Comparison of ENCODE assay signal across 11 cellular contexts in the genomic region with DNA sequence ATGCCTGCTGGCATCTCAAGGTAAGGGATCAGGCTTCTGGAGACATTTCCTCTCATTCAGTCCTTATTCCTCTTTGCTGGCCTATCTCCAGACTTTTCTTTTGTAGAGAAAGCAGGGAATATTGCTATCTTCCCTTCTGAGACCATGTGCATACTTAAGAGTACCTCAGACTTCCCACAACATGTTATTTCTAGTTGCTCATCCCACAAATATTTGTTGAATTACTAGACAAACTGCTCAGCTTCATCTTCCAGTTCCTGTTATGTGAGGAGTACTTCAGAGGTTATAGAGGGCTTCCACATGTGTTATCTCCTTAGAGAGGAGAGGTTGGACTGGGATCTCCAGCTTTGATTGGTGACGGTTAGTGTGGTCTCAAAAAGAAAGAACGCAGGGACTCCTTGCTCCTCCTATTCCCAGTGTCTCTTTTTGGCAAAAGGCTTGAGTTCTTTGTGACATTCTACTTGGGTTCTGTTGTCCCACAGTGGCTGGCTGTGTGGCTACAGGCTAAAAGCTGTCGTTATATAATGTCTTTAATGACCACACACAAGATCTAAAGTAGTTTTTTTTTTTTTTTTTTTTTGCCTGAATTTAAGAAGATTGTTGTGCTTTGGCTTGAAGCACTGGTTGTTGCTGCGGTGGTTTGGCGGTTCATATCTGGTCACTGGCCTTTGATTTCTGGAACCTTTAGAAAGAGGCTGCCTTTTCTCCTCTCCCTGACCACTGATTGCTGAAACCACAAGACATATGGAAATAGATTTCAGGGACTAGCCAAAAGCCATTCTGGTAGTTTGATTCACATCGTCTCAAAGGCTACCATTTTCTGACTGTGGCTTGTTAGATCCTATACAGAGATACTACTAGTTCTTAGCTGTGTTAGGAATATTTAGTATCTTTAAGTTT.
DNase-seq lines count a peak whose midpoint lies in the region; ATAC-seq, FAIRE-seq and TF ChIP-seq lines count a peak whose summit lies in the region.
"Had no signal": no experiment of that assay in that cellular context is flagged by ENCODE, and none has a peak within 500 bp of the region (broad histone marks: within the 10 kb centered on the region; RNA-seq: fewer than 3 reads in every experiment).

No MANE protein-coding gene starts in this region.

- H3K4me2 ChIP-seq in skeletal muscle satellite cell (ENCODE audit: low read length): peak overlapping the region; percentile 61

- no peaks in the 10 kb centered on the region for H3K9me3 ChIP-seq in skeletal muscle satellite cell (replicated peaks; ENCODE audit: low read length)

- peak; percentile 96 for FAIRE-seq in H54 (lab: Jason Lieb, UNC)

- DNase-seq in H54 (ENCODE audit: insufficient read length, low spot score) (peak; percentile 46), SW 1271 (lab: John Stamatoyannopoulos, UW) (peak; percentile 74 to 89), foreskin fibroblast (peak; percentile 92 to 93), putamen (ENCODE audit: low spot score) (no peak), activated gamma-delta T cell treated with Interleukin-2 at 50 U/mL for 16 hours (no peak)
- DNase-seq: activated T-cell treated with anti-CD3 and anti-CD28 coated beads, Interleukin-2, amount 50 U/mL, for 72 hours; GF-D8; stimulated activated CD4-positive, alpha-beta T cell treated with anti-CD3 and anti-CD28 coated beads, Interleukin-4, amount 100 ng/mL, for 1 hour had no signal

- H3K36me3 ChIP-seq in skeletal muscle satellite cell (ENCODE audit: insufficient read depth, low read length): no peaks in the 10 kb centered on the region

- no peak for TF ChIP-seq POLR2A in H54 (IDR thresholded peaks at IDR 0.05; ENCODE audit: low read depth, low read length)

- no peaks in the 10 kb centered on the region for H3K27me3 ChIP-seq in skeletal muscle satellite cell (ENCODE audit: control insufficient read depth, insufficient read depth, low read length)

- peak overlapping the region; percentile 55 for H3K9ac ChIP-seq in skeletal muscle satellite cell (ENCODE audit: low read depth, low read length)

- peaks cover 9% of the 10 kb centered on the region for H3K4me1 ChIP-seq in skeletal muscle satellite cell (ENCODE audit: control insufficient read depth, insufficient read depth, low read length)

- ATAC-seq in GM21786 (IDR thresholded peaks at IDR 0.05; ENCODE audit: unreplicated experiment) (no peak), GM18502 (IDR thresholded peaks at IDR 0.05; ENCODE audit: poor library complexity, unreplicated experiment) (no peak)
- ATAC-seq: activated T-cell treated with anti-CD3 and anti-CD28 coated beads, Interleukin-2, amount 50 U/mL, for 72 hours had no signal

- TF ChIP-seq CTCF in foreskin fibroblast (IDR thresholded peaks at IDR 0.05; ENCODE audit: low read depth, low read length): no peak

- H3K4me3 ChIP-seq in foreskin fibroblast (ENCODE audit: low read depth in 1 of 2, low read length in 2 of 2) (no peak overlapping the region), skeletal muscle satellite cell (ENCODE audit: low read length) (peak overlapping the region; percentile 39)

Comparison
In these comparisons a context has a peak if more than half of its experiments do, and no peak if none do; other contexts are left out.
1. DNase-seq: peak in H54 (single experiment), SW 1271 (2 of 2) and foreskin fibroblast (2 of 2); none in putamen (single experiment) and activated gamma-delta T cell treated with Interleukin-2 at 50 U/mL for 16 hours (single experiment).